ENCODE assay signal across 21 cellular contexts in the genomic region with DNA sequence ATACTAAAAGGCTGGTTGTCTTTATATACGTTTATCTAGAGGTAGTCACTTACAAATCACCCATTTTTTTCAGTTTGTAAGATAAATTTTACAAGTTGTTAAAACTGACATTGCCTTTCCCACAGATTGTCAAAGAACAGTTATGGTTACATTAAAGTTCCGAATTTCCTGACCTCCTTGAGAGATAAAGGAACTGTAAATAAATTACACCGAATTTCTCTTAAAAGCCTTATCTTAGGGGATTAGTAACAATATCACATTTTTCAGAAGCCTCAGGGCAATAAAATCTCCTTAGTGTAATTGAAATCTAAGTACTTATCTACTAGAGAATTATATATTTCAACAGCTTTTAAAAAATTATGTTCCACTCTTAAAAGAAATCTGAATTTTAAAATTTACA. TPM values are rescaled to one million over a fixed set of nuclear protein-coding genes. Genes with fewer than 3 reads are reported as not detected.
"Had no signal": no experiment of that assay in that cellular context is flagged by ENCODE, and none has a peak within 500 bp of the region (broad histone marks: within the 10 kb centered on the region; RNA-seq: fewer than 3 reads in every experiment).

No MANE protein-coding gene starts in this region.

- DNase-seq: dorsolateral prefrontal cortex; effector CD4-positive, alpha-beta T cell; head of caudate nucleus; left ventricle myocardium superior; lower lobe of right lung; mucosa of descending colon; naive B cell; psoas muscle; right cardiac atrium; sigmoid colon; spleen; stimulated activated CD4-positive, alpha-beta T cell treated with anti-CD3 and anti-CD28 coated beads, Interleukin-4, amount 100 ng/mL, for 4 hours; stimulated activated naive CD8-positive, alpha-beta T cell treated with anti-CD3 and anti-CD28 coated beads, Interleukin-15, Interleukin-2, amounts not matched to agents 100 U/mL and 50 U/mL, for 24 hours; substantia nigra; upper lobe of left lung had no signal

- H3K4me2 ChIP-seq: neural progenitor cell had no signal

- H3K27ac ChIP-seq: dorsolateral prefrontal cortex, lower lobe of right lung, neural progenitor cell, psoas muscle, sigmoid colon, spleen, thoracic aorta, tibial nerve, upper lobe of left lung had no signal

- H3K4me3 ChIP-seq: dorsolateral prefrontal cortex, lower lobe of right lung, mucosa of descending colon, neural progenitor cell, psoas muscle, sigmoid colon, spleen, thoracic aorta, tibial nerve, upper lobe of left lung had no signal

- H3K36me3 ChIP-seq: lower lobe of right lung, neural progenitor cell, sigmoid colon, spleen, thoracic aorta, tibial nerve, upper lobe of left lung had no signal

- H2AFZ ChIP-seq: neural progenitor cell had no signal

- H3K4me1 ChIP-seq: lower lobe of right lung, psoas muscle, sigmoid colon, upper lobe of left lung had no signal

- H3K9ac ChIP-seq: neural progenitor cell had no signal

- H3K27me3 ChIP-seq: dorsolateral prefrontal cortex, neural progenitor cell, sigmoid colon, spleen, tibial nerve, upper lobe of left lung had no signal

- H3K9me3 ChIP-seq: lower lobe of right lung, mucosa of descending colon, psoas muscle, sigmoid colon, thoracic aorta, tibial nerve, upper lobe of left lung had no signal

RNA-seq across cellular contexts. Expression of gene ZPLD1, which starts 49.6 kb away (rescaled TPM):
- total RNA-seq: frontal cortex, left ventricle myocardium superior, lower lobe of right lung, osteocyte, skeletal muscle tissue, spleen, thoracic aorta, tibial nerve, upper lobe of left lung had no signal
